11 cellular contexts compared by ENCODE assay signal in genomic region chr4:140251566-140251965, GRCh38.
DNase-seq lines count a peak whose midpoint lies in the region; ATAC-seq and TF ChIP-seq lines count a peak whose summit lies in the region.
"Had no signal": no experiment of that assay in that cellular context is flagged by ENCODE, and none has a peak within 500 bp of the region (broad histone marks: within the 10 kb centered on the region; RNA-seq: fewer than 3 reads in every experiment).

No MANE protein-coding gene starts in this region.

- H3K27ac ChIP-seq in DND-41 (ENCODE audit: low read length): no peak overlapping the region
- H3K27ac ChIP-seq in RWPE2 (ENCODE audit: poor library complexity, severe bottlenecking): no peak overlapping the region
- H3K27ac ChIP-seq in esophagus muscularis mucosa (replicated peaks in 1 of 4): peak overlapping the region; percentile 86 to 96 (median 90)
- peak overlapping the region; percentile 88 to 93 (median 92) for H3K27ac ChIP-seq in sigmoid colon
- peak overlapping the region in 1 of 2 donors; percentile 88 for H3K27ac ChIP-seq in right atrium auricular region
- H3K27ac ChIP-seq: neural progenitor cell had no signal

- DNase-seq in DND-41 (no peak), RWPE2 (ENCODE audit: low spot score) (no peak), esophagus muscularis mucosa (ENCODE audit: extremely low spot score) (no peak), sigmoid colon (no peak), cerebellar cortex (ENCODE audit: low spot score) (no peak), right atrium auricular region (ENCODE audit: low spot score) (no peak)
- DNase-seq: activated CD8-positive, alpha-beta memory T cell treated with anti-CD3 and anti-CD28 coated beads, Interleukin-2, amount 50 U/mL, for 4 hours had no signal

- TF ChIP-seq CTCF in DND-41 (IDR thresholded peaks at IDR 0.05; ENCODE audit: borderline replicate concordance, extremely low read depth, low read length, poor library complexity, severe bottlenecking) (no peak), RWPE2 (IDR thresholded peaks at IDR 0.05; ENCODE audit: poor library complexity, severe bottlenecking) (no peak), esophagus muscularis mucosa (IDR thresholded peaks at IDR 0.05) (no peak), sigmoid colon (IDR thresholded peaks at IDR 0.05) (no peak), right atrium auricular region (IDR thresholded peaks at IDR 0.05) (no peak)

- intact Hi-C loops in esophagus muscularis mucosa (cut with DNase I): loop anchor here (1.0 to 5.0 kb wide), 4 partner anchors 97 to 594 kb away; partner anchors contain the start of gene MAML3
- intact Hi-C loops in sigmoid colon (cut with DNase I): loop anchor here (5.0 kb wide), 3 partner anchors 56 to 594 kb away; no protein-coding TSS in a partner anchor

- TF ChIP-seq POLR2A in esophagus muscularis mucosa (IDR thresholded peaks at IDR 0.05; ENCODE audit: low read depth): no peak
- TF ChIP-seq POLR2A in sigmoid colon (IDR thresholded peaks at IDR 0.05): no peak

- peaks cover 13% of the 10 kb centered on the region for H3K4me1 ChIP-seq in DND-41 (ENCODE audit: insufficient read depth, low read length)
- peaks cover 5% of the 10 kb centered on the region for H3K4me1 ChIP-seq in RWPE2 (ENCODE audit: insufficient read depth, poor library complexity, severe bottlenecking)
- peaks cover 8 to 50% (median 38%) of the 10 kb centered on the region in 4 donors for H3K4me1 ChIP-seq in esophagus muscularis mucosa
- H3K4me1 ChIP-seq in sigmoid colon: peaks cover 0 to 36% (median 33%) of the 10 kb centered on the region in 4 donors
- H3K4me1 ChIP-seq in right atrium auricular region: peaks cover 0 to 23% of the 10 kb centered on the region in 2 donors

- H3K36me3 ChIP-seq in DND-41 (ENCODE audit: insufficient read depth, low read length) (no peaks in the 10 kb centered on the region), RWPE2 (ENCODE audit: low read depth) (no peaks in the 10 kb centered on the region), esophagus muscularis mucosa (no peaks in the 10 kb centered on the region), sigmoid colon (no peaks in the 10 kb centered on the region), right atrium auricular region (no peaks in the 10 kb centered on the region)
- H3K36me3 ChIP-seq: neural progenitor cell, Peyer's patch had no signal

- H4K20me1 ChIP-seq in DND-41 (ENCODE audit: insufficient read depth, low read length): no peaks in the 10 kb centered on the region

- H3K9me3 ChIP-seq in DND-41 (ENCODE audit: insufficient read depth, low read length, severe bottlenecking) (no peaks in the 10 kb centered on the region), RWPE2 (ENCODE audit: severe bottlenecking) (no peaks in the 10 kb centered on the region), esophagus muscularis mucosa (no peaks in the 10 kb centered on the region), sigmoid colon (no peaks in the 10 kb centered on the region), right atrium auricular region (no peaks in the 10 kb centered on the region)
- H3K9me3 ChIP-seq: body of pancreas, Peyer's patch had no signal

- TF ChIP-seq EP300 in esophagus muscularis mucosa (IDR thresholded peaks at IDR 0.05): no peak
- no peak for TF ChIP-seq EP300 in sigmoid colon (IDR thresholded peaks at IDR 0.05)

- no peaks in the 10 kb centered on the region for H3K79me2 ChIP-seq in DND-41 (ENCODE audit: insufficient read depth, low read length)

- H3K27me3 ChIP-seq in DND-41 (ENCODE audit: insufficient read depth, low read length, poor library complexity) (peaks cover 12% of the 10 kb centered on the region), RWPE2 (ENCODE audit: insufficient read depth, poor library complexity, severe bottlenecking) (no peaks in the 10 kb centered on the region), esophagus muscularis mucosa (no peaks in the 10 kb centered on the region), sigmoid colon (no peaks in the 10 kb centered on the region), right atrium auricular region (no peaks in the 10 kb centered on the region)
- H3K27me3 ChIP-seq: body of pancreas, Peyer's patch had no signal

- H3K4me3 ChIP-seq in DND-41 (ENCODE audit: low read depth in 1 of 2, low read length in 2 of 2): no peak overlapping the region
- no peak overlapping the region for H3K4me3 ChIP-seq in RWPE2 (ENCODE audit: severe bottlenecking)
- no peak overlapping the region for H3K4me3 ChIP-seq in esophagus muscularis mucosa
- no peak overlapping the region for H3K4me3 ChIP-seq in sigmoid colon
- no peak overlapping the region for H3K4me3 ChIP-seq in right atrium auricular region
- H3K4me3 ChIP-seq: body of pancreas had no signal

- WGBS in esophagus muscularis mucosa: 85% methylated on average over 3 of the region's 5 CpGs
- WGBS in sigmoid colon, 2 donors: 82 to 90% methylated on average over 5 of the region's 5 CpGs

- no peak overlapping the region for H3K4me2 ChIP-seq in DND-41 (ENCODE audit: insufficient read depth, low read length)

- H3K9ac ChIP-seq in DND-41 (ENCODE audit: low read depth, low read length): no peak overlapping the region
- H3K9ac ChIP-seq: neural progenitor cell had no signal

- ATAC-seq in DND-41 (ENCODE audit: insufficient read depth, low read depth): no peak
- ATAC-seq in RWPE2 (ENCODE audit: low read depth): peak; percentile 22; the same call in 1 of the 3 replicates
- ATAC-seq in GM19035 (IDR thresholded peaks at IDR 0.05; ENCODE audit: unreplicated experiment): no peak

- peak overlapping the region; percentile 94; the same call in 1 of the 2 replicates for H2AFZ ChIP-seq in DND-41 (ENCODE audit: low read depth, low read length)

Comparison
In these comparisons a context has a peak if more than half of its experiments do, and no peak if none do; other contexts are left out.
1. H3K27ac ChIP-seq: peak in esophagus muscularis mucosa (4 of 4) and sigmoid colon (4 of 4); none in DND-41 (single experiment) and RWPE2 (single experiment).